Comparison of ENCODE assay signal across 24 cellular contexts in the genomic region with DNA sequence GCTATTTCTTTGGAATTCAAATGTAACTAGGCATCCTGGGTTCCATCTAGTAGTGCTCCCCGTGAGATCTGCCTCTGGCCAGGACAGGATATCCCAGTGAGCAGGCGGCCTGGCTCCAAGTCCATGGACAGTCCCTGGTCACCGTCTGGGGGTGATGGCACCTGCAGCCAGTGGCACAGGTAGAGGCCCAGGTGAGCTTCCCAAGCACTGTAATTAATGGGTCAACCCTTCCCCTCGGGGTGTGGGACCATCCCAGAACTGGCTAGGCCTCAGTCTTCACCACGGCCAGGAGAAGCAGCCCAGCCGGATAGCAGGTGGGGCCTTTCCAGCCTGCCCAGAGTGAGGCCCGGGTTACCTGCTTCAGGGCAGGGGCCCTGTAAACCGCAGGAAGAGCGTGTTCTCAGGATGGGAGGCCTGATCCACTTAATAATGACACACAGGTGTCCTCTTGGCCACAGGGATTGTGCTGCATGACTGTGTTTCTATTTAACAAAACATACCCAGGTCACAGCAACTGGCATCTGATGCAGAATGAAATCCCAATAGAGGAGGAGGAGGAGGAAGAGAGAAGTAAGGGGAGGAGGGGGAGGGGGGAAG. TPM values are rescaled to one million over a fixed set of nuclear protein-coding genes. Genes with fewer than 3 reads are reported as not detected.
DNase-seq lines count a peak whose midpoint lies in the region; ATAC-seq, FAIRE-seq and TF ChIP-seq lines count a peak whose summit lies in the region.
"Had no signal": no experiment of that assay in that cellular context is flagged by ENCODE, and none has a peak within 500 bp of the region (broad histone marks: within the 10 kb centered on the region; RNA-seq: fewer than 3 reads in every experiment).

No MANE protein-coding gene starts in this region.

- H3K27me3 ChIP-seq in GM23338 (ENCODE audit: insufficient read depth) (no peaks in the 10 kb centered on the region), HepG2 (ENCODE audit: control insufficient read depth in 1 of 2, insufficient read depth in 2 of 2, low read length in 2 of 2) (peaks cover 9 to 46% of the 10 kb centered on the region in 2 experiments), tibial nerve (no peaks in the 10 kb centered on the region)
- H3K27me3 ChIP-seq: SJSA1, transverse colon had no signal

- CTCF ChIA-PET in HepG2 (lab: Yijun Ruan, JAX; ENCODE audit: low intra/inter-chr PET ratio, low total read pairs): no interaction called here

- no peaks in the 10 kb centered on the region for H3K9me2 ChIP-seq in GM23338 (ENCODE audit: insufficient read depth)

- TF ChIP-seq EP300 in HepG2 (IDR thresholded peaks at IDR 0.05; ENCODE audit: low read depth in 2 of 2, low read length in 2 of 2): no peak
- no peak for TF ChIP-seq EP300 in HepG2 (CRISPR knock-in tag; IDR thresholded peaks at IDR 0.05; ENCODE audit: borderline replicate concordance)
- no peak for TF ChIP-seq EP300 in tibial nerve (IDR thresholded peaks at IDR 0.05)

- no peak overlapping the region for H3K9ac ChIP-seq in HepG2 (ENCODE audit: insufficient read depth, low read depth, low read length)

- H3K4me1 Mint-ChIP-seq in GM23338: peaks cover 24% of the 10 kb centered on the region

- H3K9me3 Mint-ChIP-seq in GM23338: peaks cover 6% of the 10 kb centered on the region; the same call in 1 of the 3 replicates
- H3K9me3 Mint-ChIP-seq: HFFc6; naive B cell; stimulated activated naive CD8-positive, alpha-beta T cell treated with anti-CD3 and anti-CD28 coated beads, Interleukin-15, Interleukin-2, amounts not matched to agents 100 ng/mL and 50 ng/mL, for 24 hours had no signal

- no TSS peak for BruUV-seq in HepG2 (replicated peaks; lab: Mats Ljungman, UMichigan)

- intact Hi-C loops in HepG2 (cut with micrococcal nuclease; ENCODE audit: unreplicated experiment): loop anchor here (2.0 kb wide), 1 partner anchor 35 kb away; no protein-coding TSS in a partner anchor

- TF ChIP-seq RAD21 in HepG2 (CRISPR knock-in tag; IDR thresholded peaks at IDR 0.05): no peak

- DNase-seq in GM23338 (ENCODE audit: low spot score): no peak
- DNase-seq in NCI-H510A treated with DMSO at 0.1 percent for 48 hours (lab: John Stamatoyannopoulos, UW): peak; percentile 63
- no peak for DNase-seq in HepG2 (ENCODE audit: low spot score)
- DNase-seq in tibial nerve (ENCODE audit: low spot score in 2 of 2): no peak
- DNase-seq in NCI-H187 (lab: John Stamatoyannopoulos, UW): no peak
- no peak for DNase-seq in NCI-H1436 (lab: John Stamatoyannopoulos, UW)
- DNase-seq in omental fat pad (ENCODE audit: low spot score): no peak
- DNase-seq: activated CD4-positive, alpha-beta T cell treated with anti-CD3 and anti-CD28 coated beads, Interleukin-2, amount 50 U/mL, for 48 hours; activated gamma-delta T cell; AML-193; dermis blood vessel endothelial cell; EL; HFFc6; naive B cell; NCI-H1436 treated with DMSO at 0.1 percent for 48 hours; NCI-H226; small intestine; stimulated activated CD4-positive, alpha-beta T cell treated with anti-CD3 and anti-CD28 coated beads, Interleukin-2, amount 100 ng/mL, for 48 hours; T-helper 17 cell; transverse colon had no signal

- no peak overlapping the region for H3K4me3 Mint-ChIP-seq in GM23338
- H3K4me3 Mint-ChIP-seq: stimulated activated naive CD8-positive, alpha-beta T cell treated with anti-CD3 and anti-CD28 coated beads, Interleukin-15, Interleukin-2, amounts not matched to agents 100 ng/mL and 50 ng/mL, for 24 hours; T-helper 17 cell had no signal

- in situ Hi-C loops in HepG2 (cut with HindIII; ENCODE audit: extremely low pct_ligation_motif_present, low pct_unique_long_range_greater_than_20kb): no loop called here

- no peak for TF ChIP-seq POLR2A in HepG2 (IDR thresholded peaks at IDR 0.05; ENCODE audit: insufficient read depth in 1 of 2, low read depth in 2 of 2, low read length in 2 of 2)
- TF ChIP-seq POLR2A in tibial nerve (IDR thresholded peaks at IDR 0.05): no peak

- WGBS in HepG2 (ENCODE audit: low lambda C conversion rate): 2% methylated on average over 9 of the region's 9 CpGs
- 88% methylated on average over 5 to 9 of the region's 9 CpGs for WGBS in tibial nerve, 2 donors

- no peaks in the 10 kb centered on the region for H3K36me3 ChIP-seq in GM23338 (ENCODE audit: insufficient read depth)
- H3K36me3 ChIP-seq in HepG2 (replicated peaks in 1 of 2; ENCODE audit: control insufficient read depth in 1 of 2, insufficient read depth in 2 of 2, low read length in 2 of 2): no peaks in the 10 kb centered on the region
- no peaks in the 10 kb centered on the region for H3K36me3 ChIP-seq in tibial nerve
- H3K36me3 ChIP-seq: prostate gland, SJSA1, transverse colon had no signal

- H2AFZ ChIP-seq in GM23338 (peak overlapping the region; percentile 32; the same call in 1 of the 2 replicates), HepG2 (ENCODE audit: low read length) (no peak overlapping the region)

- H3K27me3 Mint-ChIP-seq in GM23338 (ENCODE audit: insufficient read depth, low read depth, poor library complexity): peaks cover 14% of the 10 kb centered on the region
- H3K27me3 Mint-ChIP-seq: stimulated activated naive CD8-positive, alpha-beta T cell treated with anti-CD3 and anti-CD28 coated beads, Interleukin-15, Interleukin-2, amounts not matched to agents 100 ng/mL and 50 ng/mL, for 24 hours; T-helper 17 cell had no signal

- H3K4me3 ChIP-seq in GM23338 (no peak overlapping the region), HepG2 (replicated peaks in 1 of 3; ENCODE audit: insufficient read depth in 1 of 3, low read depth in 2 of 3, low read length in 3 of 3) (peak overlapping the region; percentile 2 to 39 (median 9); a peak in 5 of 6 replicates), tibial nerve (no peak overlapping the region)
- H3K4me3 ChIP-seq: prostate gland, SJSA1, transverse colon had no signal

- no peaks in the 10 kb centered on the region for H3K36me3 Mint-ChIP-seq in GM23338 (ENCODE audit: low read depth)
- H3K36me3 Mint-ChIP-seq: naive B cell had no signal

- H4K20me1 ChIP-seq in GM23338 (replicated peaks; ENCODE audit: insufficient read depth) (no peaks in the 10 kb centered on the region), HepG2 (ENCODE audit: insufficient read depth, low read length) (no peaks in the 10 kb centered on the region)

- POLR2A ChIA-PET in HepG2 (lab: Yijun Ruan, JAX): interaction anchor here (2.7 kb wide), 1 partner anchor 10 kb away, joined by 14 read pairs; a partner anchor contains a TSS

- H3K4me2 ChIP-seq in GM23338: 0 out of 2 replicates have a peak overlapping the region, but pooled peaks have one; percentile 49
- peak overlapping the region; percentile 72 for H3K4me2 ChIP-seq in HepG2 (ENCODE audit: low read depth, low read length)

- H3K9me3 ChIP-seq in HepG2 (ENCODE audit: low read length) (no peaks in the 10 kb centered on the region), tibial nerve (no peaks in the 10 kb centered on the region)
- H3K9me3 ChIP-seq: prostate gland, SJSA1, transverse colon had no signal

- H3K27ac ChIP-seq in GM23338 (ENCODE audit: low read depth) (no peak overlapping the region), HepG2 (ENCODE audit: extremely low read length, insufficient read depth, low read length) (no peak overlapping the region), tibial nerve (peak overlapping the region in 3 of 4 donors; percentile 43 to 91 (median 90))
- H3K27ac ChIP-seq: VCaP had no signal

- TF ChIP-seq CTCF in GM23338 (conservative IDR thresholded peaks at IDR 0.05; ENCODE audit: low read depth in 2 of 2) (no peak), HepG2 (CRISPR knock-in tag; IDR thresholded peaks at IDR 0.05) (no peak), tibial nerve (IDR thresholded peaks at IDR 0.05) (no peak), omental fat pad (IDR thresholded peaks at IDR 0.05) (no peak)

- ATAC-seq in GM23338 (peak; percentile 50), HepG2 (peak; percentile 23), omental fat pad (ENCODE audit: low FRiP score) (no peak)
- ATAC-seq: T-helper 17 cell had no signal

- no peak overlapping the region; the same call in 1 of the 2 replicates for H3K27ac Mint-ChIP-seq in GM23338
- H3K27ac Mint-ChIP-seq: stimulated activated naive CD8-positive, alpha-beta T cell treated with anti-CD3 and anti-CD28 coated beads, Interleukin-15, Interleukin-2, amounts not matched to agents 100 ng/mL and 50 ng/mL, for 24 hours had no signal

- no peak for FAIRE-seq in HepG2 (lab: Jason Lieb, UNC)
- FAIRE-seq: small intestine had no signal

- H3K4me1 ChIP-seq in GM23338 (ENCODE audit: insufficient read depth): peaks cover 32% of the 10 kb centered on the region
- H3K4me1 ChIP-seq in HepG2 (ENCODE audit: insufficient read depth, low read length): peaks cover 58% of the 10 kb centered on the region
- peaks cover 0 to 32% (median 13%) of the 10 kb centered on the region in 4 donors for H3K4me1 ChIP-seq in tibial nerve
- H3K4me1 ChIP-seq: prostate gland had no signal

- H3F3A ChIP-seq in GM23338 (replicated peaks; ENCODE audit: low read depth): peaks cover 10% of the 10 kb centered on the region

- H3K79me2 ChIP-seq in GM23338 (replicated peaks; ENCODE audit: insufficient read depth) (no peaks in the 10 kb centered on the region), HepG2 (ENCODE audit: insufficient read depth, low read length) (no peaks in the 10 kb centered on the region)

RNA-seq across cellular contexts. Expression of a gene that starts 9.3 kb away (rescaled TPM):
- 131 and 139 TPM in 2 replicates for total RNA-seq in GM23338 (2014; rRNA removed; shearing (Covaris generic))
- polyA plus RNA-seq in GM23338 (2016; fragmentation: Nextera tagmentation; extraction: Ambion mirVana) (147 and 158 TPM in 2 replicates), HepG2 (2011; rRNA removed) (80.1 and 95.5 TPM in 2 replicates)
- total RNA-seq in HepG2 (2016; rRNA removed; fragmentation: Illumina TruSeq; extraction: Trizol) (141 and 186 TPM in 2 replicates), tibial nerve (10 to 100 TPM; 54.8 to 73.0 (median 65.3) TPM), omental fat pad (100 to 1,000 TPM in 2 of 4 donors, 10 to 100 TPM in 2; 69.8 to 196 (median 103) TPM)
- 30.0 and 32.3 TPM in 2 replicates for total RNA-seq in HepG2 (2016; cell fraction: cytosol; rRNA removed; fragmentation: Illumina TruSeq; extraction: Trizol; ENCODE audit: low read depth)
- total RNA-seq in HepG2 (2016; cell fraction: insoluble cytoplasmic fraction; rRNA removed; fragmentation: Illumina TruSeq; extraction: Trizol): 139 and 174 TPM in 2 replicates
- total RNA-seq in HepG2 (2016; cell fraction: membrane; rRNA removed; fragmentation: Illumina TruSeq; extraction: Trizol): 118 and 119 TPM in 2 replicates
- total RNA-seq in HepG2 (2016; cell fraction: nucleus; rRNA removed; fragmentation: Illumina TruSeq; extraction: Trizol): 60.6 and 72.1 TPM in 2 replicates
- polyA plus RNA-seq in HepG2 (2011; cell fraction: cytosol; rRNA removed): 121 and 137 TPM in 2 replicates
- 61.9 and 67.8 TPM in 2 replicates for polyA plus RNA-seq in HepG2 (2011; cell fraction: nucleus; rRNA removed)
- polyA plus RNA-seq in HepG2 (2012): 113 and 128 TPM in 2 replicates
- 48.2 and 51.8 TPM in 2 replicates for polyA plus RNA-seq in HepG2 (2016; cell fraction: cytosol; fragmentation: Illumina TruSeq; extraction: Trizol; ENCODE audit: low read depth)
- polyA plus RNA-seq in HepG2 (2016; cell fraction: insoluble cytoplasmic fraction; fragmentation: Illumina TruSeq; extraction: Trizol; ENCODE audit: low read depth): 322 and 369 TPM in 2 replicates
- 139 and 153 TPM in 2 replicates for polyA plus RNA-seq in HepG2 (2016; cell fraction: membrane; fragmentation: Illumina TruSeq; extraction: Trizol; ENCODE audit: low read depth)
- 125 and 129 TPM in 2 replicates for polyA plus RNA-seq in HepG2 (2016; cell fraction: nucleus; fragmentation: Illumina TruSeq; extraction: Trizol; ENCODE audit: insufficient read depth, low read depth)
- 155 and 250 TPM in 2 replicates for polyA minus RNA-seq in HepG2 (2011; rRNA and poly(A)+ RNA removed; ENCODE audit: low replicate concordance)
- polyA minus RNA-seq in HepG2 (2011; cell fraction: cytosol; rRNA and poly(A)+ RNA removed): 71.1 and 86.5 TPM in 2 replicates
- 45.8 and 58.4 TPM in 2 replicates for polyA minus RNA-seq in HepG2 (2011; cell fraction: nucleus; rRNA and poly(A)+ RNA removed)

Comparison
In these comparisons a context has a peak if more than half of its experiments do, and no peak if none do; other contexts are left out.
1. H3K27ac ChIP-seq: peak in tibial nerve (3 of 4); none in GM23338 (single experiment) and HepG2 (single experiment).
2. H3K4me3 ChIP-seq: peak in HepG2 (3 of 3); none in GM23338 (single experiment) and tibial nerve (0 of 4).